18 cellular contexts compared by ENCODE assay signal in the genomic region with DNA sequence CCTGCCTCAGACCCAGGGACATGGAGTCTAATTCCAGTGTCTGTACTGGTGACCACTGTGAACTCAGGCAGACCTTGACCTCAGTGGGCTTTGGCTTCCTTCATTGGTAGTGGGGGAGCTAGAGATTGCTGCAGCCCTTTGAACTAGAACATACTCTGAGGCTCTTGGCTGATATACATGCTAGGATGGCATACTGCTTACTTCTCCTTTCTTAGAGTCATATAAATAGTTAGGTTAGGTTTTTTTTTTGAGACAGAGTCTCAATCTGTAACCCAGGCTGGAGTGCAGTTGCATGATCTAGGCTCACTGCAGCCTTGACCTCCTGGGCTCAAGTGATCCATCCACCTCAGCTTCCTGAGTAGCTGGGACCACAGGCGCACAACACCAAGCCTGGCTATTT. TPM values are rescaled to one million over a fixed set of nuclear protein-coding genes. Genes with fewer than 3 reads are reported as not detected.
DNase-seq lines count a peak whose midpoint lies in the region; ATAC-seq and TF ChIP-seq lines count a peak whose summit lies in the region.
"Had no signal": no experiment of that assay in that cellular context is flagged by ENCODE, and none has a peak within 500 bp of the region (broad histone marks: within the 10 kb centered on the region; RNA-seq: fewer than 3 reads in every experiment).

No MANE protein-coding gene starts in this region.

- DNase-seq in NCI-H146 treated with DMSO at 0.1 percent for 48 hours (lab: John Stamatoyannopoulos, UW; ENCODE audit: unreplicated experiment) (peak; percentile 20), NCI-H146 (lab: John Stamatoyannopoulos, UW) (no peak), nephron progenitor cell (no peak), NCI-H1092 (lab: John Stamatoyannopoulos, UW) (no peak), NCI-H1436 (lab: John Stamatoyannopoulos, UW) (no peak)
- no peak for DNase-seq in natural killer cell treated with Interleukin-12 subunit alpha and Interleukin-12 subunit beta and Interleukin-15 and Interleukin-18, amount 100 ng/mL, for 72 hours (ENCODE audit: low spot score)
- DNase-seq: AML-193; CD4-positive, alpha-beta memory T cell; DMS153; GF-D8; GM23248; HCEC 1CT had no signal

- H3K27ac ChIP-seq in VCaP: peak overlapping the region; percentile 89
- H3K27ac ChIP-seq: 22Rv1, A549, GM23248, HL-60 had no signal

- H3K9me3 Mint-ChIP-seq in natural killer cell treated with Interleukin-12 subunit alpha and Interleukin-12 subunit beta and Interleukin-15 and Interleukin-18, amount 100 ng/mL, for 72 hours: no peaks in the 10 kb centered on the region
- no peaks in the 10 kb centered on the region for H3K9me3 Mint-ChIP-seq in nephron progenitor cell
- H3K9me3 Mint-ChIP-seq: CD4-positive, alpha-beta memory T cell had no signal

- H3K27me3 Mint-ChIP-seq in natural killer cell treated with Interleukin-12 subunit alpha and Interleukin-12 subunit beta and Interleukin-15 and Interleukin-18, amount 100 ng/mL, for 72 hours: peaks cover 33 to 49% of the 10 kb centered on the region in 2 donors
- H3K27me3 Mint-ChIP-seq in nephron progenitor cell (ENCODE audit: low read depth, poor library complexity): no peaks in the 10 kb centered on the region

- TF ChIP-seq CTCF in VCaP (conservative IDR thresholded peaks at IDR 0.05): no peak
- TF ChIP-seq CTCF in nephron progenitor cell (IDR thresholded peaks at IDR 0.05): no peak

- no peak overlapping the region for H3K4me3 Mint-ChIP-seq in natural killer cell treated with Interleukin-12 subunit alpha and Interleukin-12 subunit beta and Interleukin-15 and Interleukin-18, amount 100 ng/mL, for 72 hours
- no peak overlapping the region for H3K4me3 Mint-ChIP-seq in nephron progenitor cell
- H3K4me3 Mint-ChIP-seq: CD14-positive monocyte; CD4-positive, alpha-beta memory T cell had no signal

- no peaks in the 10 kb centered on the region for H3K36me3 Mint-ChIP-seq in natural killer cell treated with Interleukin-12 subunit alpha and Interleukin-12 subunit beta and Interleukin-15 and Interleukin-18, amount 100 ng/mL, for 72 hours
- no peaks in the 10 kb centered on the region for H3K36me3 Mint-ChIP-seq in nephron progenitor cell (ENCODE audit: low read depth)
- H3K36me3 Mint-ChIP-seq: CD14-positive monocyte; CD4-positive, alpha-beta memory T cell had no signal

- ATAC-seq in natural killer cell treated with Interleukin-12 subunit alpha and Interleukin-12 subunit beta and Interleukin-15 and Interleukin-18, amount 100 ng/mL, for 72 hours: peak; percentile 38 to 50
- ATAC-seq: A549 had no signal

- H3K27ac Mint-ChIP-seq in natural killer cell treated with Interleukin-12 subunit alpha and Interleukin-12 subunit beta and Interleukin-15 and Interleukin-18, amount 100 ng/mL, for 72 hours: no peak overlapping the region
- H3K27ac Mint-ChIP-seq in nephron progenitor cell: no peak overlapping the region
- H3K27ac Mint-ChIP-seq: CD14-positive monocyte; CD4-positive, alpha-beta memory T cell had no signal

- H3K4me1 Mint-ChIP-seq in natural killer cell treated with Interleukin-12 subunit alpha and Interleukin-12 subunit beta and Interleukin-15 and Interleukin-18, amount 100 ng/mL, for 72 hours (ENCODE audit: low read depth in 2 of 2): peaks cover 0 to 3% of the 10 kb centered on the region in 2 donors
- no peaks in the 10 kb centered on the region for H3K4me1 Mint-ChIP-seq in nephron progenitor cell
- H3K4me1 Mint-ChIP-seq: CD14-positive monocyte; CD4-positive, alpha-beta memory T cell had no signal

RNA-seq across cellular contexts. Expression of a gene that starts 49.7 kb away (rescaled TPM):
- total RNA-seq in natural killer cell treated with Interleukin-12 subunit alpha and Interleukin-12 subunit beta and Interleukin-15 and Interleukin-18, amount 100 ng/mL, for 72 hours: 1 to 10 TPM; 8.2 to 9.0 TPM
- total RNA-seq: HT1080 had no signal
